ENCODE assay signal across 9 cellular contexts in genomic region chr4:56681158-56681848, GRCh38. TPM values are rescaled to one million over a fixed set of nuclear protein-coding genes. Genes with fewer than 3 reads are reported as not detected.
DNase-seq lines count a peak whose midpoint lies in the region; ATAC-seq and TF ChIP-seq lines count a peak whose summit lies in the region.
"Had no signal": no experiment of that assay in that cellular context is flagged by ENCODE, and none has a peak within 500 bp of the region (broad histone marks: within the 10 kb centered on the region; RNA-seq: fewer than 3 reads in every experiment).

TSS of gene HOPX (minus strand) at chr4:56681296. CDS start at chr4:56657816, 23,480 bp downstream.

- H3K36me3 Mint-ChIP-seq in activated CD8-positive, alpha-beta memory T cell treated with anti-CD3 and anti-CD28 coated beads, Interleukin-2, amount 10 ng/mL, durations not matched to agents 7 days and 5 days = no peaks in the 10 kb centered on the region

- peak within 1 kb of the TSS; percentile 10; the same call in 1 of the 2 replicates for H3K4me3 ChIP-seq in HUES6 (ENCODE audit: low read depth, low read length)
- no peak within 1 kb of the TSS for H3K4me3 ChIP-seq in fibroblast of pulmonary artery (replicated peaks; ENCODE audit: low read depth, low read length)
- peak within 1 kb of the TSS in 4 of 7 experiments; percentile 9 to 22 (median 22) for H3K4me3 ChIP-seq in skin epidermis

- ATAC-seq in GM19035 (IDR thresholded peaks at IDR 0.05; ENCODE audit: unreplicated experiment) (peak; percentile 89), GM19452 (IDR thresholded peaks at IDR 0.05; ENCODE audit: unreplicated experiment) (no peak)
- ATAC-seq in activated CD8-positive, alpha-beta memory T cell treated with anti-CD3 and anti-CD28 coated beads, Interleukin-2, amount 10 ng/mL, durations not matched to agents 7 days and 5 days = peak; percentile 88

- H3K27ac ChIP-seq in HUES6 (ENCODE audit: low read depth, low read length) (no peak within 1 kb of the TSS), skin epidermis (peak within 1 kb of the TSS in 18 of 21 experiments; percentile 4 to 83 (median 60))

- peak within 1 kb of the TSS; percentile 23 for H3K4me3 Mint-ChIP-seq in activated CD8-positive, alpha-beta memory T cell treated with anti-CD3 and anti-CD28 coated beads, Interleukin-2, amount 10 ng/mL, durations not matched to agents 7 days and 5 days
- H3K4me3 Mint-ChIP-seq: nephron had no signal

- H3K4me1 ChIP-seq in HUES6 (ENCODE audit: control insufficient read depth, insufficient read depth, low read length) = peaks cover 22% of the 10 kb centered on the region

- no peak within 1 kb of the TSS for H3K27ac Mint-ChIP-seq in activated CD8-positive, alpha-beta memory T cell treated with anti-CD3 and anti-CD28 coated beads, Interleukin-2, amount 10 ng/mL, durations not matched to agents 7 days and 5 days
- H3K27ac Mint-ChIP-seq: nephron had no signal

- no peaks in the 10 kb centered on the region for H3K36me3 ChIP-seq in HUES6 (ENCODE audit: control insufficient read depth, insufficient read depth, low read length)

- H3K9me3 Mint-ChIP-seq in activated CD8-positive, alpha-beta memory T cell treated with anti-CD3 and anti-CD28 coated beads, Interleukin-2, amount 10 ng/mL, durations not matched to agents 7 days and 5 days (ENCODE audit: low read depth) = no peaks in the 10 kb centered on the region
- H3K9me3 Mint-ChIP-seq: nephron had no signal

- H3K27me3 ChIP-seq in HUES6 (ENCODE audit: control insufficient read depth, insufficient read depth, low read length) = no peaks in the 10 kb centered on the region

- H3K27me3 Mint-ChIP-seq in activated CD8-positive, alpha-beta memory T cell treated with anti-CD3 and anti-CD28 coated beads, Interleukin-2, amount 10 ng/mL, durations not matched to agents 7 days and 5 days = peaks cover 46% of the 10 kb centered on the region

- peak; percentile 69 for DNase-seq in activated CD8-positive, alpha-beta memory T cell treated with anti-CD3 and anti-CD28 coated beads, Interleukin-2, amount 10 ng/mL, durations not matched to agents 7 days and 5 days
- DNase-seq in fibroblast of pulmonary artery (ENCODE audit: low read depth) = peak; percentile 35
- no peak for DNase-seq in cerebellar cortex (ENCODE audit: low spot score)
- no peak for DNase-seq in hippocampal formation (lab: John Stamatoyannopoulos, UW)

- CTCF ChIA-PET in activated CD8-positive, alpha-beta memory T cell treated with anti-CD3 and anti-CD28 coated beads, Interleukin-2, amount 10 ng/mL, durations not matched to agents 7 days and 5 days (lab: Charles Lee) = interaction anchor here (0.6 to 1.9 kb wide), 2 partner anchors 40 to 155 kb away, joined by 4 to 6 read pairs; no protein-coding TSS in a partner anchor

- H3K9ac ChIP-seq in HUES6 (ENCODE audit: low read length) = peak within 1 kb of the TSS; percentile 5

- TF ChIP-seq CTCF in fibroblast of pulmonary artery (IDR thresholded peaks at IDR 0.05; ENCODE audit: low read length, missing control alignments) = no peak

- H3K9me3 ChIP-seq in HUES6 (ENCODE audit: control insufficient read depth, insufficient read depth, low read depth, low read length) = no peaks in the 10 kb centered on the region

- H3K4me1 Mint-ChIP-seq in activated CD8-positive, alpha-beta memory T cell treated with anti-CD3 and anti-CD28 coated beads, Interleukin-2, amount 10 ng/mL, durations not matched to agents 7 days and 5 days = peaks cover 15% of the 10 kb centered on the region

RNA-seq across cellular contexts. Expression of gene HOPX, which starts in this region (rescaled TPM):
- 100 to 1,000 TPM; 177 to 208 TPM for total RNA-seq in activated CD8-positive, alpha-beta memory T cell treated with anti-CD3 and anti-CD28 coated beads, Interleukin-2, amount 10 ng/mL, durations not matched to agents 7 days and 5 days

Comparison
In these comparisons a context has a peak if more than half of its experiments do, and no peak if none do; other contexts are left out.
1. DNase-seq: peak in activated CD8-positive, alpha-beta memory T cell treated with anti-CD3 and anti-CD28 coated beads, Interleukin-2, amount 10 ng/mL, durations not matched to agents 7 days and 5 days (single experiment) and fibroblast of pulmonary artery (single experiment); none in cerebellar cortex (single experiment) and hippocampal formation (0 of 2).